14 cellular contexts compared by ENCODE assay signal in genomic region chr19:11480081-11480926, GRCh38. TPM values are rescaled to one million over a fixed set of nuclear protein-coding genes. Genes with fewer than 3 reads are reported as not detected.
A peak's percentile ranks its signal among the peaks of the same experiment; 100 is the strongest.
DNase-seq lines count a peak whose midpoint lies in the region; TF ChIP-seq lines count a peak whose summit lies in the region.
"Had no signal": no experiment of that assay in that cellular context is flagged by ENCODE, and none has a peak within 500 bp of the region (broad histone marks: within the 10 kb centered on the region; RNA-seq: fewer than 3 reads in every experiment).

No MANE protein-coding gene starts in this region.

- H3K27me3 ChIP-seq in neural progenitor cell = peaks cover 55% of the 10 kb centered on the region

- H3F3A ChIP-seq in neural progenitor cell (ENCODE audit: low read depth) = peaks cover 22% of the 10 kb centered on the region

- peak overlapping the region; percentile 67 for H3K4me3 Mint-ChIP-seq in neural progenitor cell

- peaks cover 16% of the 10 kb centered on the region for H3K4me1 Mint-ChIP-seq in neural progenitor cell

- H3K4me1 ChIP-seq in neural progenitor cell = peaks cover 3% of the 10 kb centered on the region

- no peak overlapping the region for H3K9ac ChIP-seq in neural progenitor cell

- H2AFZ ChIP-seq in neural progenitor cell (replicated peaks) = no peak overlapping the region
- H2AFZ ChIP-seq: PC-9 had no signal

- peak; percentile 54 for DNase-seq in DMS53 (lab: John Stamatoyannopoulos, UW)
- DNase-seq in DMS53 treated with DMSO at 0.1 percent for 48 hours (lab: John Stamatoyannopoulos, UW; ENCODE audit: unreplicated experiment) = no peak
- DNase-seq in GM13976 (ENCODE audit: low spot score) = peak; percentile 33
- DNase-seq in neural progenitor cell (ENCODE audit: low spot score) = no peak
- no peak for DNase-seq in erythroblast (lab: John Stamatoyannopoulos, UW)
- DNase-seq in HT-29 (ENCODE audit: low spot score) = no peak
- DNase-seq in activated CD4-positive, alpha-beta T cell treated with anti-CD3 and anti-CD28 coated beads, Interleukin-2, amount 50 U/mL, for 48 hours = no peak
- DNase-seq: PC-9 had no signal

- peaks cover 3% of the 10 kb centered on the region for H3K9me3 Mint-ChIP-seq in neural progenitor cell
- H3K9me3 Mint-ChIP-seq: activated CD8-positive, alpha-beta T cell treated with anti-CD3 and anti-CD28 coated beads for 36 hours had no signal

- no peaks in the 10 kb centered on the region for H3K79me2 ChIP-seq in neural progenitor cell (ENCODE audit: low read depth)

- H3K9me3 ChIP-seq in neural progenitor cell (ENCODE audit: low read depth) = no peaks in the 10 kb centered on the region

- H3K4me2 ChIP-seq in neural progenitor cell = peak overlapping the region; percentile 71
- H3K4me2 ChIP-seq: PC-9 had no signal

- H3K36me3 ChIP-seq in neural progenitor cell = no peaks in the 10 kb centered on the region

- H3K36me3 Mint-ChIP-seq in neural progenitor cell = peaks cover 8% of the 10 kb centered on the region

- peak overlapping the region; percentile 27 for H3K4me3 ChIP-seq in neural progenitor cell
- H3K4me3 ChIP-seq: PC-9 had no signal

- no peak overlapping the region for H3K27ac Mint-ChIP-seq in neural progenitor cell
- H3K27ac Mint-ChIP-seq: activated CD8-positive, alpha-beta T cell treated with anti-CD3 and anti-CD28 coated beads for 36 hours had no signal

- TF ChIP-seq CTCF in GM13976 (IDR thresholded peaks at IDR 0.05; ENCODE audit: borderline replicate concordance, control extremely low read depth, extremely low read depth, insufficient read depth, missing control alignments) = no peak
- TF ChIP-seq CTCF in neural progenitor cell (IDR thresholded peaks at IDR 0.05) = no peak

- peaks cover 40% of the 10 kb centered on the region for H4K20me1 ChIP-seq in neural progenitor cell (ENCODE audit: low read depth)

- H3K27ac ChIP-seq in cingulate gyrus (ENCODE audit: low read depth, low read length) = peak overlapping the region; percentile 79
- no peak overlapping the region for H3K27ac ChIP-seq in neural progenitor cell
- H3K27ac ChIP-seq: HL-60, PC-9 had no signal

- H3K27me3 Mint-ChIP-seq in neural progenitor cell (ENCODE audit: insufficient read depth, low read depth) = peaks cover 31% of the 10 kb centered on the region

- no peak for TF ChIP-seq POLR2A in erythroblast (IDR thresholded peaks at IDR 0.05; ENCODE audit: low read length)

- in situ Hi-C loops in GM13976 (cut with MboI; ENCODE audit: low sequenced_read_pairs, unreplicated experiment) = no loop called here

RNA-seq across cellular contexts. Expression of gene ELAVL3, which starts 0.5 kb away (rescaled TPM):
- total RNA-seq in neural progenitor cell (ENCODE audit: low replicate concordance) = 0.15 TPM in 1 of 2 replicates, not detected in the other
- total RNA-seq in HT-29 (2014; rRNA removed; shearing (Covaris generic)) = not detected in 2 replicates
- total RNA-seq: A172; activated CD8-positive, alpha-beta T cell treated with anti-CD3 and anti-CD28 coated beads for 36 hours; lung microvascular endothelial cell; PC-9; pulmonary artery endothelial cell had no signal

RNA-seq across cellular contexts. Expression of gene ZNF653, which starts 25.3 kb away (rescaled TPM):
- 3.4 and 15.8 TPM in 2 replicates for total RNA-seq in neural progenitor cell (ENCODE audit: low replicate concordance)
- 7.5 and 9.8 TPM in 2 replicates for total RNA-seq in HT-29 (2014; rRNA removed; shearing (Covaris generic))

RNA-seq across cellular contexts. Expression of gene PRKCSH, which starts 44.9 kb away (rescaled TPM):
- total RNA-seq in neural progenitor cell (ENCODE audit: low replicate concordance) = 53.6 and 130 TPM in 2 replicates
- total RNA-seq in HT-29 (2014; rRNA removed; shearing (Covaris generic)) = 145 and 159 TPM in 2 replicates

RNA-seq across cellular contexts. Expression of gene ODAD3, which starts 45.4 kb away (rescaled TPM):
- 0.47 and 1.5 TPM in 2 replicates for total RNA-seq in neural progenitor cell (ENCODE audit: low replicate concordance)
- total RNA-seq in HT-29 (2014; rRNA removed; shearing (Covaris generic)) = not detected in 2 replicates
- total RNA-seq: lung microvascular endothelial cell had no signal

RNA-seq across cellular contexts. Expression of gene ECSIT, which starts 48.6 kb away (rescaled TPM):
- total RNA-seq in neural progenitor cell (ENCODE audit: low replicate concordance) = 9.4 and 29.0 TPM in 2 replicates
- total RNA-seq in HT-29 (2014; rRNA removed; shearing (Covaris generic)) = 55.7 and 56.4 TPM in 2 replicates

Comparison
In these comparisons a context has a peak if more than half of its experiments do, and no peak if none do; other contexts are left out.
1. DNase-seq: peak in DMS53 (single experiment) and GM13976 (single experiment); none in DMS53 treated with DMSO at 0.1 percent for 48 hours (single experiment), neural progenitor cell (single experiment), erythroblast (0 of 2), HT-29 (single experiment) and activated CD4-positive, alpha-beta T cell treated with anti-CD3 and anti-CD28 coated beads, Interleukin-2, amount 50 U/mL, for 48 hours (0 of 2).